ENCODE assay signal across 18 cellular contexts in the genomic region with DNA sequence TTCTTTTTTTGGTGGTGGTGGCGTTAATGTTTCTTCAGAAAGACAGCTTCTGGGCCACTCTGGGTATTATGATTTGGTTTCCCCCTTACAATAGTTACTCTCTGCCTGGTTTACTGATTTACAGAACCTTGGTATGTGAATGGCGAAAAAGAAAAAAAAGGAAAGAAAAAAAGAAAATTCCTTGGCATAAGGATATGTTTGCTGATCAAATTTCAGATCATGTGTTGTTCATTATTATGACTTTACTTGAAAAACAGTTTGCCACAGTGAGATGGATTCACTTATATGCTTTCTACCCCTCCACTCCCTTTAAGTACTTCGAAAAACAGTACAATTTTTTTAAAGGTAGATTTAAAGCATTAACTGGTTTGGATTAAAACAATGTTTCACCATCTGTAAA. TPM values are rescaled to one million over a fixed set of nuclear protein-coding genes. Genes with fewer than 3 reads are reported as not detected.
DNase-seq lines count a peak whose midpoint lies in the region; ATAC-seq, FAIRE-seq and TF ChIP-seq lines count a peak whose summit lies in the region.
"Had no signal": no experiment of that assay in that cellular context is flagged by ENCODE, and none has a peak within 500 bp of the region (broad histone marks: within the 10 kb centered on the region; RNA-seq: fewer than 3 reads in every experiment).

No MANE protein-coding gene starts in this region.

- no peak for TF ChIP-seq RAD21 in A549 (conservative IDR thresholded peaks at IDR 0.05 in 1 of 2, IDR thresholded peaks at IDR 0.05 in 1 of 2)

- no peak overlapping the region for H3K27ac ChIP-seq in A549
- peak overlapping the region; percentile 51 for H3K27ac ChIP-seq in HUES48 (ENCODE audit: low read depth, low read length)
- H3K27ac ChIP-seq: upper lobe of left lung had no signal

- no peak for FAIRE-seq in A549 (lab: Jason Lieb, UNC)
- FAIRE-seq: H1 had no signal

- no peaks in the 10 kb centered on the region for H3K27me3 Mint-ChIP-seq in chondrocyte (ENCODE audit: low read depth)
- H3K27me3 Mint-ChIP-seq in naive B cell = no peaks in the 10 kb centered on the region

- H3K4me1 Mint-ChIP-seq in chondrocyte (ENCODE audit: low read depth) (peaks cover 61% of the 10 kb centered on the region), naive B cell (peaks cover 88 to 99% (median 97%) of the 10 kb centered on the region in 3 donors)

- POLR2A ChIA-PET in A549 (lab: Yijun Ruan, JAX) = interaction anchor here (0.5 kb wide), 1 partner anchor 21 kb away, joined by 5 read pairs; a partner anchor contains a TSS

- no peak for TF ChIP-seq EP300 in A549 (IDR thresholded peaks at IDR 0.05)

- DNase-seq in A549 (ENCODE audit: low read depth in 1 of 2, low spot score in 1 of 2) (no peak), chondrocyte (ENCODE audit: low spot score) (no peak), naive B cell (no peak), SKM-1 (lab: John Stamatoyannopoulos, UW; ENCODE audit: unreplicated experiment) (no peak), NCI-H1092 treated with DMSO at 0.1 percent for 48 hours (lab: John Stamatoyannopoulos, UW) (no peak), globus pallidus (ENCODE audit: low spot score) (no peak)
- DNase-seq: ACHN; activated CD8-positive, alpha-beta memory T cell treated with anti-CD3 and anti-CD28 coated beads, Interleukin-2, amount 50 U/mL, for 48 hours; activated naive CD4-positive, alpha-beta T cell treated with anti-CD3 and anti-CD28 coated beads, Interleukin-2, amount 50 U/mL, for 16 hours; NCI-H345; stimulated activated CD4-positive, alpha-beta T cell treated with anti-CD3 and anti-CD28 coated beads, Interleukin-2, amount 100 ng/mL, for 24 hours; T-cell; upper lobe of left lung had no signal

- H3K4me2 ChIP-seq in A549 = peak overlapping the region; percentile 5; the same call in 1 of the 3 replicates

- no peak for TF ChIP-seq POLR2A in A549 (IDR thresholded peaks at IDR 0.05; ENCODE audit: low read length)

- peaks cover 11% of the 10 kb centered on the region for H3K4me1 ChIP-seq in A549
- peaks cover 100% of the 10 kb centered on the region for H3K4me1 ChIP-seq in HUES48 (ENCODE audit: control insufficient read depth, insufficient read depth, low read length)

- H3K9me3 Mint-ChIP-seq in chondrocyte (ENCODE audit: low read depth) (no peaks in the 10 kb centered on the region), naive B cell (no peaks in the 10 kb centered on the region)
- H3K9me3 Mint-ChIP-seq: T-cell had no signal

- H3K4me3 ChIP-seq in A549 (no peak overlapping the region), HUES48 (ENCODE audit: low read depth, low read length) (no peak overlapping the region)
- H3K4me3 ChIP-seq: cardiac muscle cell, upper lobe of left lung had no signal

- WGBS in A549 (ENCODE audit: missing lambda C conversion rate) = 24% methylated on average over 3 of the region's 3 CpGs

- no peaks in the 10 kb centered on the region for H3K27me3 ChIP-seq in HUES48 (ENCODE audit: control insufficient read depth, insufficient read depth, low read length)
- H3K27me3 ChIP-seq: cardiac muscle cell had no signal

- H3K36me3 ChIP-seq in HUES48 (ENCODE audit: control insufficient read depth, insufficient read depth, low read length) = peaks cover 19% of the 10 kb centered on the region
- H3K36me3 ChIP-seq: cardiac muscle cell, upper lobe of left lung had no signal

- no peak overlapping the region for H3K9ac ChIP-seq in HUES48 (ENCODE audit: low read depth, low read length)

- ATAC-seq in A549 (no peak), naive B cell (ENCODE audit: low read depth in 2 of 2) (no peak), HG02852 (IDR thresholded peaks at IDR 0.05; ENCODE audit: unreplicated experiment) (no peak)
- ATAC-seq: activated CD4-positive, CD25-positive, alpha-beta regulatory T cell treated with anti-CD3 and anti-CD28 coated beads, Interleukin-2, amount 50 U/mL, for 24 hours; T-cell had no signal

- peaks cover 1% of the 10 kb centered on the region for H3K36me3 Mint-ChIP-seq in chondrocyte (ENCODE audit: low read depth)
- H3K36me3 Mint-ChIP-seq in naive B cell = peaks cover 26 to 31% of the 10 kb centered on the region in 2 donors
- H3K36me3 Mint-ChIP-seq: T-cell had no signal

- CTCF ChIA-PET in A549 (lab: Yijun Ruan, JAX) = no interaction called here

- peak overlapping the region; percentile 38 for H3K27ac Mint-ChIP-seq in chondrocyte (ENCODE audit: unreplicated experiment)
- peak overlapping the region; percentile 83 to 98 (median 95) for H3K27ac Mint-ChIP-seq in naive B cell

- no peak overlapping the region for H3K4me3 Mint-ChIP-seq in chondrocyte (ENCODE audit: unreplicated experiment)
- peak overlapping the region; percentile 77 to 89 (median 83) for H3K4me3 Mint-ChIP-seq in naive B cell
- H3K4me3 Mint-ChIP-seq: T-cell had no signal

- H3K9me3 ChIP-seq in A549 (no peaks in the 10 kb centered on the region), HUES48 (ENCODE audit: control insufficient read depth, insufficient read depth, low read length) (no peaks in the 10 kb centered on the region)
- H3K9me3 ChIP-seq: upper lobe of left lung had no signal

- TF ChIP-seq CTCF in A549 (IDR thresholded peaks at IDR 0.05) (no peak), chondrocyte (IDR thresholded peaks at IDR 0.05) (no peak)

TF ChIP-seq in A549, 52 proteins besides CTCF, POLR2A, EP300 and RAD21:
- peak; percentile 58; the same call in 1 of the 2 replicates for TF ChIP-seq RNF2 (IDR thresholded peaks at IDR 0.05; ENCODE audit: borderline replicate concordance, low read depth)
- no peak for TF ChIP-seq CBX2 (IDR thresholded peaks at IDR 0.05; ENCODE audit: borderline replicate concordance, low read depth)
- no peak for TF ChIP-seq HEYL (CRISPR knock-in tag; IDR thresholded peaks at IDR 0.05)
- TF ChIP-seq JUNB (IDR thresholded peaks at IDR 0.05) = no peak

RNA-seq across cellular contexts. Expression of a gene that starts 21.0 kb away (rescaled TPM):
- 0.12 and 0.13 TPM in 2 replicates for polyA plus RNA-seq in A549 (2011; rRNA removed)
- polyA plus RNA-seq in A549 (2012; cell fraction: cytosol; rRNA removed) = 0.03 TPM in 2 replicates
- polyA plus RNA-seq in A549 (2012; cell fraction: nucleus; rRNA removed) = 0.01 and 0.02 TPM in 2 replicates
- polyA plus RNA-seq in A549 (2017; fragmentation: RNase III; extraction: RNeasy Plus Mini Kit Qiagen cat#74134 plus additional on column Dnase treatment) = 0.04 to 0.12 TPM in 2 of 3 replicates, not detected in the other
- polyA minus RNA-seq in A549 (2011; rRNA and poly(A)+ RNA removed) = 0.10 and 0.41 TPM in 2 replicates
- total RNA-seq in chondrocyte = 11.1 to 15.4 TPM (median 13.4 TPM) in 3 replicates
- polyA plus RNA-seq in naive B cell (ENCODE audit: low read depth in 6 of 6) = 100 to 1,000 TPM; 152 to 246 (median 192) TPM

Comparison
In these comparisons a context has a peak if more than half of its experiments do, and no peak if none do; other contexts are left out.
1. RNA of a gene that starts 21.0 kb away (polyA plus RNA-seq): 152 to 246 TPM in naive B cell; 0.01 to 0.13 TPM in A549; every median in the first group is over 100 times any median in the second.